9 cellular contexts compared by ENCODE assay signal in the genomic region with DNA sequence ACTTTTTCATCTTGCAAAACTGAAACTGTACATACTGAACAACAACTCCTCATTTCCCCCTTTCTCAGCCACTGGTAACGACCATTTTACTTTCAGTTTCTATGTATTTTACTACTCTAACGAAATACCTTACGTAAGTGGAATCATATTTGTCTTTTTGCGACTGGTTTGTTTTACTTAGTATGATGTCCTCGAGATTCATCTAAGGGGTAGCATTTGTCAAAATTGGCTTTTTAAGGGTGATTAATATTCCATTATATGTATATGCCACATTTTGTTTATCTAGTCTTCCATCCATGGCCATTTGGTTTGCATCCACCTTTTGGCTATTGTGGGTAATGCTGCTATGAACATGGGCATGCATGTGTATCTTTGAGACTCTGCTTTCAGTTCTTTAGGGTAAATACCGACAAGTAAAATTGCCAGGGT. TPM values are rescaled to one million over a fixed set of nuclear protein-coding genes. Genes with fewer than 3 reads are reported as not detected.
DNase-seq lines count a peak whose midpoint lies in the region; ATAC-seq and TF ChIP-seq lines count a peak whose summit lies in the region.
"Had no signal": no experiment of that assay in that cellular context is flagged by ENCODE, and none has a peak within 500 bp of the region (broad histone marks: within the 10 kb centered on the region; RNA-seq: fewer than 3 reads in every experiment).

No MANE protein-coding gene starts in this region.

- no peak for TF ChIP-seq POLR2A in thyroid gland (IDR thresholded peaks at IDR 0.05)

- no peak overlapping the region for H2AFZ ChIP-seq in ACC112 (ENCODE audit: low read length, unreplicated experiment)

- no peak for DNase-seq in NCI-H345 (lab: John Stamatoyannopoulos, UW)
- no peak for DNase-seq in thyroid gland
- DNase-seq in ureter (ENCODE audit: low spot score) = no peak
- DNase-seq: heart left ventricle had no signal

- H3K4me1 Mint-ChIP-seq in IgD-negative memory B cell = peaks cover 27 to 37% (median 31%) of the 10 kb centered on the region in 3 donors
- peaks cover 31% of the 10 kb centered on the region for H3K4me1 Mint-ChIP-seq in dendritic cell treated with granulocyte-macrophage colony-stimulating factor and Interleukin-4, amounts not matched to agents 40 ng/mL and 50 ng/mL, for 4 days (ENCODE audit: low read depth)

- no peaks in the 10 kb centered on the region for H3K9me3 ChIP-seq in thyroid gland
- H3K9me3 ChIP-seq: heart left ventricle had no signal

- TF ChIP-seq CTCF in thyroid gland (IDR thresholded peaks at IDR 0.05) = no peak

- H3K27me3 ChIP-seq in ACC112 (ENCODE audit: insufficient read depth, low read length) = no peaks in the 10 kb centered on the region
- H3K27me3 ChIP-seq in thyroid gland = no peaks in the 10 kb centered on the region
- H3K27me3 ChIP-seq: heart left ventricle had no signal

- 70 to 72% methylated on average over 6 of the region's 6 CpGs for WGBS in thyroid gland, 2 donors

- H3K36me3 ChIP-seq in ACC112 (ENCODE audit: insufficient read depth, low read length) (peaks cover 60% of the 10 kb centered on the region), thyroid gland (peaks cover 69 to 80% of the 10 kb centered on the region in 2 donors)

- no peak overlapping the region for H3K4me3 ChIP-seq in ACC112 (ENCODE audit: low read depth, low read length)
- H3K4me3 ChIP-seq in thyroid gland (replicated peaks in 1 of 3) = no peak overlapping the region

- peaks cover 55% of the 10 kb centered on the region for H3K79me2 ChIP-seq in ACC112 (ENCODE audit: control insufficient read depth, insufficient read depth, low read length, unreplicated experiment)

- H3K4me3 Mint-ChIP-seq in IgD-negative memory B cell = peak overlapping the region; percentile 70 to 79 (median 72)
- H3K4me3 Mint-ChIP-seq in dendritic cell treated with granulocyte-macrophage colony-stimulating factor and Interleukin-4, amounts not matched to agents 40 ng/mL and 50 ng/mL, for 4 days = peak overlapping the region; percentile 30

- H3K27ac Mint-ChIP-seq in IgD-negative memory B cell = peak overlapping the region; percentile 23 to 95 (median 75)
- no peak overlapping the region for H3K27ac Mint-ChIP-seq in dendritic cell treated with granulocyte-macrophage colony-stimulating factor and Interleukin-4, amounts not matched to agents 40 ng/mL and 50 ng/mL, for 4 days

- no peaks in the 10 kb centered on the region for H3K27me3 Mint-ChIP-seq in IgD-negative memory B cell
- H3K27me3 Mint-ChIP-seq in dendritic cell treated with granulocyte-macrophage colony-stimulating factor and Interleukin-4, amounts not matched to agents 40 ng/mL and 50 ng/mL, for 4 days = no peaks in the 10 kb centered on the region

- H3K27ac ChIP-seq in ACC112 (ENCODE audit: low read depth, low read length) (peak overlapping the region; percentile 14; the same call in 1 of the 2 replicates), thyroid gland (no peak overlapping the region)

- intact Hi-C loops in dendritic cell treated with granulocyte-macrophage colony-stimulating factor and Interleukin-4, amounts not matched to agents 40 ng/mL and 50 ng/mL, for 4 days (cut with micrococcal nuclease) = loop anchor here (10.0 kb wide), 1 partner anchor 135 kb away; no protein-coding TSS in a partner anchor
- intact Hi-C loops in thyroid gland (cut with DNase I) = loop anchor here (10.0 kb wide), 1 partner anchor 145 kb away; no protein-coding TSS in a partner anchor

- H3K9me3 Mint-ChIP-seq in IgD-negative memory B cell = no peaks in the 10 kb centered on the region
- H3K9me3 Mint-ChIP-seq in dendritic cell treated with granulocyte-macrophage colony-stimulating factor and Interleukin-4, amounts not matched to agents 40 ng/mL and 50 ng/mL, for 4 days = no peaks in the 10 kb centered on the region

- H3K4me1 ChIP-seq in ACC112 (ENCODE audit: control insufficient read depth, insufficient read depth, low read length, unreplicated experiment) (peaks cover 8% of the 10 kb centered on the region), thyroid gland (no peaks in the 10 kb centered on the region)

- no peaks in the 10 kb centered on the region for H3K36me3 Mint-ChIP-seq in IgD-negative memory B cell
- peaks cover 96% of the 10 kb centered on the region for H3K36me3 Mint-ChIP-seq in dendritic cell treated with granulocyte-macrophage colony-stimulating factor and Interleukin-4, amounts not matched to agents 40 ng/mL and 50 ng/mL, for 4 days (ENCODE audit: low read depth)

- ATAC-seq in GM19372 (IDR thresholded peaks at IDR 0.05; ENCODE audit: low read depth, unreplicated experiment) (peak; percentile 53), HG02571 (IDR thresholded peaks at IDR 0.05; ENCODE audit: unreplicated experiment) (no peak)

RNA-seq across cellular contexts. Expression of a gene that starts 10.4 kb away (rescaled TPM):
- 28.4 TPM for polyA plus RNA-seq in IgD-negative memory B cell
- total RNA-seq in thyroid gland (100 to 1,000 TPM; 134 to 207 (median 170) TPM), ureter (352 TPM)

RNA-seq across cellular contexts. Expression of a gene that starts 33.9 kb away (rescaled TPM):
- polyA plus RNA-seq in IgD-negative memory B cell = 0.24 TPM
- total RNA-seq in thyroid gland (10 to 100 TPM in 2 of 4 donors, 1 to 10 TPM in 2; 8.2 to 11.0 (median 10.0) TPM), ureter (9.2 TPM)
